ENCODE assay signal across 8 cellular contexts in genomic region chr7:55887786-55888185, GRCh38. TPM values are rescaled to one million over a fixed set of nuclear protein-coding genes. Genes with fewer than 3 reads are reported as not detected.
DNase-seq lines count a peak whose midpoint lies in the region; ATAC-seq and TF ChIP-seq lines count a peak whose summit lies in the region.

No MANE protein-coding gene starts in this region.

- H3K79me2 ChIP-seq in PC-3 (ENCODE audit: low read length) = no peaks in the 10 kb centered on the region

- H2AFZ ChIP-seq in PC-3 (ENCODE audit: low read length) = peak overlapping the region; percentile 67; the same call in 1 of the 2 replicates

- H3K36me3 ChIP-seq in left ventricle myocardium inferior (no peaks in the 10 kb centered on the region), PC-3 (ENCODE audit: low read depth, low read length) (no peaks in the 10 kb centered on the region)
- H3K36me3 ChIP-seq in effector memory CD4-positive, alpha-beta T cell (ENCODE audit: control insufficient read depth, insufficient read depth, low read length) = peaks cover 3% of the 10 kb centered on the region

- peaks cover 10% of the 10 kb centered on the region for H3K36me3 Mint-ChIP-seq in nephron progenitor cell (ENCODE audit: low read depth)

- POLR2A ChIA-PET in PC-3 (lab: Charles Lee; ENCODE audit: unreplicated experiment) = no interaction called here

- H3K9ac ChIP-seq in PC-3 (ENCODE audit: low read length) = peak overlapping the region; percentile 59

- H3K9me3 Mint-ChIP-seq in nephron progenitor cell = no peaks in the 10 kb centered on the region

- no peaks in the 10 kb centered on the region for H3F3A ChIP-seq in PC-3 (ENCODE audit: low read length, unreplicated experiment)

- H3K4me1 ChIP-seq in left ventricle myocardium inferior = peaks cover 13% of the 10 kb centered on the region
- no peaks in the 10 kb centered on the region for H3K4me1 ChIP-seq in PC-3 (ENCODE audit: insufficient read depth, low read length)
- no peaks in the 10 kb centered on the region for H3K4me1 ChIP-seq in effector memory CD4-positive, alpha-beta T cell (ENCODE audit: control insufficient read depth, insufficient read depth, low read length, poor library complexity, severe bottlenecking)

- ATAC-seq in Right ventricle myocardium superior (ENCODE audit: poor library complexity) (no peak), PC-3 (no peak), HG03139 (IDR thresholded peaks at IDR 0.05; ENCODE audit: unreplicated experiment) (no peak)

- H3K27me3 Mint-ChIP-seq in nephron progenitor cell (ENCODE audit: low read depth, poor library complexity) = peaks cover 17% of the 10 kb centered on the region

- BruUV-seq in PC-3 (replicated peaks; lab: Mats Ljungman, UMichigan) = no TSS peak

- no peaks in the 10 kb centered on the region for H3K9me2 ChIP-seq in PC-3 (replicated peaks; ENCODE audit: low read length)

- H3K27ac ChIP-seq in left ventricle myocardium inferior (replicated peaks) (peak overlapping the region; percentile 83), PC-3 (ENCODE audit: low read length) (no peak overlapping the region)
- no peak overlapping the region for H3K27ac ChIP-seq in effector memory CD4-positive, alpha-beta T cell (ENCODE audit: insufficient read depth, low read length, poor library complexity, severe bottlenecking)

- H3K9me3 ChIP-seq in left ventricle myocardium inferior (replicated peaks) = no peaks in the 10 kb centered on the region
- H3K9me3 ChIP-seq in PC-3 (ENCODE audit: low read length) = no peaks in the 10 kb centered on the region
- H3K9me3 ChIP-seq in effector memory CD4-positive, alpha-beta T cell (ENCODE audit: control insufficient read depth, low read length) = no peaks in the 10 kb centered on the region

- DNase-seq in left ventricle myocardium inferior (no peak), Right ventricle myocardium superior (no peak), PC-3 (no peak), nephron progenitor cell (no peak), T-helper 9 cell (no peak), posterior cingulate gyrus (no peak)
- peak in 1 of 3 donors; percentile 14 for DNase-seq in effector memory CD4-positive, alpha-beta T cell

- peak overlapping the region; percentile 95 for H3K4me3 Mint-ChIP-seq in nephron progenitor cell

- peak overlapping the region; percentile 84 for H3K4me2 ChIP-seq in PC-3 (ENCODE audit: low read length)

- H3K27ac Mint-ChIP-seq in nephron progenitor cell = peak overlapping the region; percentile 91

- CTCF ChIA-PET in PC-3 (lab: Charles Lee) = no interaction called here

- peak overlapping the region; percentile 70 for H3K4me3 ChIP-seq in left ventricle myocardium inferior
- H3K4me3 ChIP-seq in PC-3 (ENCODE audit: low read length) = peak overlapping the region; percentile 72
- H3K4me3 ChIP-seq in effector memory CD4-positive, alpha-beta T cell (ENCODE audit: insufficient read depth, low read depth, low read length, poor library complexity, severe bottlenecking) = peak overlapping the region; percentile 54

- intact Hi-C loops in left ventricle myocardium inferior (cut with micrococcal nuclease) = no loop called here
- intact Hi-C loops in Right ventricle myocardium superior (cut with DNase I) = loop anchor here (10.0 kb wide), 1 partner anchor 67 kb away; the partner anchor contains the start of gene MRPS17
- intact Hi-C loops in PC-3 (cut with micrococcal nuclease) = loop anchor here (1.0 to 5.0 kb wide), 2 partner anchors 64 to 245 kb away; partner anchors contain the start of gene MRPS17
- intact Hi-C loops in posterior cingulate gyrus (cut with DNase I) = loop anchor here (1.0 to 5.0 kb wide), 3 partner anchors 64 to 245 kb away; partner anchors contain the start of genes MRPS17 and NIPSNAP2

- peaks cover 5% of the 10 kb centered on the region for H3K4me1 Mint-ChIP-seq in nephron progenitor cell

- no peaks in the 10 kb centered on the region for H4K20me1 ChIP-seq in PC-3 (ENCODE audit: low read length)

- TF ChIP-seq CTCF in left ventricle myocardium inferior (IDR thresholded peaks at IDR 0.05; ENCODE audit: borderline replicate concordance) (no peak), PC-3 (conservative IDR thresholded peaks at IDR 0.05; ENCODE audit: low read depth, low read length) (no peak), nephron progenitor cell (IDR thresholded peaks at IDR 0.05) (no peak)

- H3K27me3 ChIP-seq in left ventricle myocardium inferior (ENCODE audit: low read depth) (no peaks in the 10 kb centered on the region), PC-3 (ENCODE audit: low read length) (no peaks in the 10 kb centered on the region)
- no peaks in the 10 kb centered on the region for H3K27me3 ChIP-seq in effector memory CD4-positive, alpha-beta T cell (replicated peaks; ENCODE audit: control insufficient read depth, insufficient read depth, low read length, poor library complexity, severe bottlenecking)

RNA-seq across cellular contexts. Expression of gene ZNF713, which starts 0.5 kb away (rescaled TPM):
- total RNA-seq in left ventricle myocardium inferior = 5.6 TPM
- 2.6 TPM for total RNA-seq in Right ventricle myocardium superior
- total RNA-seq in PC-3 (2014; rRNA removed) = 2.0 and 2.1 TPM in 2 replicates

RNA-seq across cellular contexts. Expression of gene SEPTIN14, which starts 25.2 kb away (rescaled TPM):
- total RNA-seq in left ventricle myocardium inferior (not detected), Right ventricle myocardium superior (not detected), PC-3 (2014; rRNA removed) (not detected in 2 replicates)
